Comparison of ENCODE assay signal across 2 cellular contexts in the genomic region with DNA sequence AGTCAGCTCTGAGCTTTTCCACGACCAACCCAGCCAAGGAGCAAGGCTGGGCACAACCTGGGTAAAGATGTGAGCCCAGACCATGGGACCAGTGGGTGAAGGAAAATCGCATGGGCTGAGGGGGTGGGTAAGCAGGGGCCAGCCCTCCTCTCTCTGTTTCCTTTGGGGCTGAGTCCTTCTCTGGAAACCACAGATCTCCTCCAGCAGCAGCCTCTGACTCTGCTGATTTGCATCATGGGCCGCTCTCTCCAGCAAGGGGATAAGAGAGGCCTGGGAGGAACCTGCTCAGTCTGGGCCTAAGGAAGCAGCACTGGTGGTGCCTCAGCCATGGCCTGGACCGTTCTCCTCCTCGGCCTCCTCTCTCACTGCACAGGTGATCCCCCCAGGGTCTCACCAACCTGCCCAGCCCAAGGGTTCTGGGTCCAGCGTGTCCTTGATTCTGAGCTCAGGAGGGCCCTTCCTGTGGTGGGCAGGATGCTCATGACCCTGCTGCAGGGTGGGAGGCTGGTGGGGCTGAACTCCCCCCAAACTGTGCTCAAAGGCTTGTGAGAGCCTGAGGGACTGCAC.
TF ChIP-seq lines count a peak whose summit lies in the region.

No MANE protein-coding gene starts in this region.

TF ChIP-seq in IMR-90, 13 proteins besides CTCF, POLR2A, EP300 and RAD21:
- no peak for TF ChIP-seq RFX5 (IDR thresholded peaks at IDR 0.05; ENCODE audit: low read depth, low read length)
- no peak for TF ChIP-seq CHD1 (IDR thresholded peaks at IDR 0.05; ENCODE audit: low read depth, low read length)
- no peak for TF ChIP-seq RCOR1 (IDR thresholded peaks at IDR 0.05; ENCODE audit: insufficient replicate concordance, low read length)
- TF ChIP-seq SMC3 (IDR thresholded peaks at IDR 0.05; ENCODE audit: low read depth, low read length): no peak
- no peak for TF ChIP-seq NFE2L2 (IDR thresholded peaks at IDR 0.05; ENCODE audit: low read depth, low read length)
- no peak for TF ChIP-seq BHLHE40 (IDR thresholded peaks at IDR 0.05; ENCODE audit: low read depth, low read length)
- TF ChIP-seq CEBPB (IDR thresholded peaks at IDR 0.05; ENCODE audit: low read depth, low read length): no peak
- TF ChIP-seq, protein P1, sequence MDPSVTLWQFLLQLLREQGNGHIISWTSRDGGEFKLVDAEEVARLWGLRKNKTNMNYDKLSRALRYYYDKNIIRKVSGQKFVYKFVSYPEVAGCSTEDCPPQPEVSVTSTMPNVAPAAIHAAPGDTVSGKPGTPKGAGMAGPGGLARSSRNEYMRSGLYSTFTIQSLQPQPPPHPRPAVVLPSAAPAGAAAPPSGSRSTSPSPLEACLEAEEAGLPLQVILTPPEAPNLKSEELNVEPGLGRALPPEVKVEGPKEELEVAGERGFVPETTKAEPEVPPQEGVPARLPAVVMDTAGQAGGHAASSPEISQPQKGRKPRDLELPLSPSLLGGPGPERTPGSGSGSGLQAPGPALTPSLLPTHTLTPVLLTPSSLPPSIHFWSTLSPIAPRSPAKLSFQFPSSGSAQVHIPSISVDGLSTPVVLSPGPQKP (IDR thresholded peaks at IDR 0.05; ENCODE audit: borderline replicate concordance, low read depth, low read length): no peak
- no peak for TF ChIP-seq MAFK (IDR thresholded peaks at IDR 0.05; ENCODE audit: low read depth, low read length)
- TF ChIP-seq USF2 (IDR thresholded peaks at IDR 0.05; ENCODE audit: low read depth, low read length): no peak
- TF ChIP-seq FOS (IDR thresholded peaks at IDR 0.05; ENCODE audit: low read depth, low read length): no peak
- no peak for TF ChIP-seq MXI1 (IDR thresholded peaks at IDR 0.05; ENCODE audit: borderline replicate concordance, low read depth, low read length)
- TF ChIP-seq MAZ (IDR thresholded peaks at IDR 0.05; ENCODE audit: borderline replicate concordance, low read depth, low read length): no peak
TF ChIP-seq in IMR-90: peak in this region for 0.

TF ChIP-seq in GM12878, 131 proteins besides CTCF, POLR2A, EP300 and RAD21:
- no peak for TF ChIP-seq SMAD5 (IDR thresholded peaks at IDR 0.05; ENCODE audit: low read depth)
- TF ChIP-seq RUNX3 (IDR thresholded peaks at IDR 0.05; ENCODE audit: low read length): no peak
- no peak for TF ChIP-seq USF2 (IDR thresholded peaks at IDR 0.05; ENCODE audit: borderline replicate concordance, low read depth, low read length)
- TF ChIP-seq HDGF (IDR thresholded peaks at IDR 0.05): no peak
- TF ChIP-seq, protein P2, sequence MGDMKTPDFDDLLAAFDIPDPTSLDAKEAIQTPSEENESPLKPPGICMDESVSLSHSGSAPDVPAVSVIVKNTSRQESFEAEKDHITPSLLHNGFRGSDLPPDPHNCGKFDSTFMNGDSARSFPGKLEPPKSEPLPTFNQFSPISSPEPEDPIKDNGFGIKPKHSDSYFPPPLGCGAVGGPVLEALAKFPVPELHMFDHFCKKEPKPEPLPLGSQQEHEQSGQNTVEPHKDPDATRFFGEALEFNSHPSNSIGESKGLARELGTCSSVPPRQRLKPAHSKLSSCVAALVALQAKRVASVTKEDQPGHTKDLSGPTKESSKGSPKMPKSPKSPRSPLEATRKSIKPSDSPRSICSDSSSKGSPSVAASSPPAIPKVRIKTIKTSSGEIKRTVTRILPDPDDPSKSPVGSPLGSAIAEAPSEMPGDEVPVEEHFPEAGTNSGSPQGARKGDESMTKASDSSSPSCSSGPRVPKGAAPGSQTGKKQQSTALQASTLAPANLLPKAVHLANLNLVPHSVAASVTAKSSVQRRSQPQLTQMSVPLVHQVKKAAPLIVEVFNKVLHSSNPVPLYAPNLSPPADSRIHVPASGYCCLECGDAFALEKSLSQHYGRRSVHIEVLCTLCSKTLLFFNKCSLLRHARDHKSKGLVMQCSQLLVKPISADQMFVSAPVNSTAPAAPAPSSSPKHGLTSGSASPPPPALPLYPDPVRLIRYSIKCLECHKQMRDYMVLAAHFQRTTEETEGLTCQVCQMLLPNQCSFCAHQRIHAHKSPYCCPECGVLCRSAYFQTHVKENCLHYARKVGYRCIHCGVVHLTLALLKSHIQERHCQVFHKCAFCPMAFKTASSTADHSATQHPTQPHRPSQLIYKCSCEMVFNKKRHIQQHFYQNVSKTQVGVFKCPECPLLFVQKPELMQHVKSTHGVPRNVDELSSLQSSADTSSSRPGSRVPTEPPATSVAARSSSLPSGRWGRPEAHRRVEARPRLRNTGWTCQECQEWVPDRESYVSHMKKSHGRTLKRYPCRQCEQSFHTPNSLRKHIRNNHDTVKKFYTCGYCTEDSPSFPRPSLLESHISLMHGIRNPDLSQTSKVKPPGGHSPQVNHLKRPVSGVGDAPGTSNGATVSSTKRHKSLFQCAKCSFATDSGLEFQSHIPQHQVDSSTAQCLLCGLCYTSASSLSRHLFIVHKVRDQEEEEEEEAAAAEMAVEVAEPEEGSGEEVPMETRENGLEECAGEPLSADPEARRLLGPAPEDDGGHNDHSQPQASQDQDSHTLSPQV (IDR thresholded peaks at IDR 0.05): no peak
- TF ChIP-seq POLR2AphosphoS5 (IDR thresholded peaks at IDR 0.05; ENCODE audit: low read length): no peak
- no peak for TF ChIP-seq NR2C2 (IDR thresholded peaks at IDR 0.05; ENCODE audit: borderline replicate concordance, control insufficient read depth, insufficient read length, low read depth)
- TF ChIP-seq SREBF1 (IDR thresholded peaks at IDR 0.05; ENCODE audit: low read length): no peak
- TF ChIP-seq ESRRA (IDR thresholded peaks at IDR 0.05; ENCODE audit: low read length): no peak
- TF ChIP-seq CBFB (IDR thresholded peaks at IDR 0.05; ENCODE audit: low read depth): no peak
- TF ChIP-seq FOXK2 (IDR thresholded peaks at IDR 0.05): no peak
- no peak for TF ChIP-seq SMARCA5 (IDR thresholded peaks at IDR 0.05)
